ENCODE assay signal across 24 cellular contexts in the genomic region with DNA sequence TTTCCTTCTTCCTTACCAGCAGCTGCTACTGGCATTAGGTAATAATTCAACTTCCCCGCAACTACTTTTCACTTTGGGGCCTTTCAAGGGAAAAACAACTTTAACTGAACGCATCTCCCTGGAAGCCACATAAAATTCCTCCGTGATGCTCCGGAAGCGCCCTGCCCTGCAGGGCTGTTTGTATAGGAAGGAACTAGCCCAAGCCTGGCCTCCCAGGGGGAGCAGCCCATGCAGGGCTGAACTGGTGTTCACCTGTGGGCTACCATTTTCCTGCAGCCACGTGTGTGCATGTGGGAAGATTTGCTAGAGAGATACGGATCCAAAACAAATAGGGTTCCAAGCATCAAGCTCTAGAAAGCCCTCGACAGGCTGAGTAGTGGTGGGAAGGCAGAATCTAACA. TPM values are rescaled to one million over a fixed set of nuclear protein-coding genes. Genes with fewer than 3 reads are reported as not detected.
"Had no signal": no experiment of that assay in that cellular context is flagged by ENCODE, and none has a peak within 500 bp of the region (broad histone marks: within the 10 kb centered on the region; RNA-seq: fewer than 3 reads in every experiment).

No MANE protein-coding gene starts in this region.

- FAIRE-seq: K562, TTC549 had no signal

- H3K36me3 Mint-ChIP-seq: activated CD4-positive, alpha-beta memory T cell treated with anti-CD3 and anti-CD28 coated beads for 36 hours; activated naive CD4-positive, alpha-beta T cell treated with anti-CD3 and anti-CD28 coated beads, Interleukin-2, amount 50 U/mL, for 72 hours; brain had no signal

- DNase-seq: activated B cell treated with CpG ODN at 0.5 μM for 24 hours; activated CD4-positive, alpha-beta memory T cell treated with anti-CD3 and anti-CD28 coated beads for 36 hours; activated CD4-positive, alpha-beta T cell treated with anti-CD3 and anti-CD28 coated beads, Interleukin-2, amount 10 ng/mL, durations not matched to agents 7 days and 5 days; activated CD8-positive, alpha-beta memory T cell treated with anti-CD3 and anti-CD28 coated beads for 24 hours; activated effector memory CD4-positive, alpha-beta T cell treated with anti-CD3 and anti-CD28 coated beads, Interleukin-2, amount 50 U/mL, for 16 hours; activated naive CD4-positive, alpha-beta T cell treated with Interleukin-2 at 50 U/mL for 16 hours; activated naive CD8-positive, alpha-beta T cell treated with anti-CD3 and anti-CD28 coated beads, Interleukin-2, amount 50 U/mL, for 24 hours; activated T-cell treated with anti-CD3 and anti-CD28 coated beads, Interleukin-2, amount 50 U/mL, for 4 hours; amniotic stem cell; Kasumi-1; NCI-H1105 treated with DMSO at 0.1 percent for 48 hours; NCI-H146; NCI-H187 treated with DMSO at 0.1 percent for 48 hours; NCI-H2081 treated with DMSO at 0.1 percent for 48 hours; NCI-H446; NCI-H524; SHP77 treated with DMSO at 0.1 percent for 48 hours; T-helper 17 cell; T-helper 9 cell had no signal

- H3K4me3 Mint-ChIP-seq: activated B cell treated with CpG ODN at 0.5 μM for 24 hours; activated CD4-positive, alpha-beta memory T cell treated with anti-CD3 and anti-CD28 coated beads for 36 hours; activated CD4-positive, alpha-beta T cell treated with anti-CD3 and anti-CD28 coated beads, Interleukin-2, amount 10 ng/mL, durations not matched to agents 7 days and 5 days; activated naive CD8-positive, alpha-beta T cell treated with anti-CD3 and anti-CD28 coated beads, Interleukin-2, amount 50 U/mL, for 24 hours; activated T-cell treated with anti-CD3 and anti-CD28 coated beads, Interleukin-2, amount 50 U/mL, for 4 hours; brain; T-helper 17 cell had no signal

- H3K9me3 ChIP-seq: ascending aorta had no signal

- H3K27ac ChIP-seq: ascending aorta had no signal

- H3K4me3 ChIP-seq: ascending aorta, K562 had no signal

- H3K4me1 Mint-ChIP-seq: activated B cell treated with CpG ODN at 0.5 μM for 24 hours; activated CD4-positive, alpha-beta T cell treated with anti-CD3 and anti-CD28 coated beads, Interleukin-2, amount 10 ng/mL, durations not matched to agents 7 days and 5 days; activated naive CD8-positive, alpha-beta T cell treated with anti-CD3 and anti-CD28 coated beads, Interleukin-2, amount 50 U/mL, for 24 hours; brain had no signal

- H3K9me3 Mint-ChIP-seq: activated B cell treated with CpG ODN at 0.5 μM for 24 hours; activated CD4-positive, alpha-beta memory T cell treated with anti-CD3 and anti-CD28 coated beads for 36 hours; activated CD4-positive, alpha-beta T cell treated with anti-CD3 and anti-CD28 coated beads, Interleukin-2, amount 10 ng/mL, durations not matched to agents 7 days and 5 days; activated naive CD4-positive, alpha-beta T cell treated with anti-CD3 and anti-CD28 coated beads, Interleukin-2, amount 50 U/mL, for 72 hours; activated naive CD8-positive, alpha-beta T cell treated with anti-CD3 and anti-CD28 coated beads, Interleukin-2, amount 50 U/mL, for 24 hours; activated T-cell treated with anti-CD3 and anti-CD28 coated beads, Interleukin-2, amount 50 U/mL, for 4 hours; brain had no signal

- H3K36me3 ChIP-seq: ascending aorta had no signal

- H3K27me3 ChIP-seq: ascending aorta had no signal

- H3K4me1 ChIP-seq: ascending aorta had no signal

- H3K27me3 Mint-ChIP-seq: activated B cell treated with CpG ODN at 0.5 μM for 24 hours; activated CD4-positive, alpha-beta memory T cell treated with anti-CD3 and anti-CD28 coated beads for 36 hours; activated CD4-positive, alpha-beta T cell treated with anti-CD3 and anti-CD28 coated beads, Interleukin-2, amount 10 ng/mL, durations not matched to agents 7 days and 5 days; activated naive CD8-positive, alpha-beta T cell treated with anti-CD3 and anti-CD28 coated beads, Interleukin-2, amount 50 U/mL, for 24 hours had no signal

- H3K27ac Mint-ChIP-seq: activated B cell treated with CpG ODN at 0.5 μM for 24 hours; activated CD4-positive, alpha-beta memory T cell treated with anti-CD3 and anti-CD28 coated beads for 36 hours; activated CD4-positive, alpha-beta T cell treated with anti-CD3 and anti-CD28 coated beads, Interleukin-2, amount 10 ng/mL, durations not matched to agents 7 days and 5 days; activated naive CD4-positive, alpha-beta T cell treated with anti-CD3 and anti-CD28 coated beads, Interleukin-2, amount 50 U/mL, for 72 hours; activated naive CD8-positive, alpha-beta T cell treated with anti-CD3 and anti-CD28 coated beads, Interleukin-2, amount 50 U/mL, for 24 hours; brain; T-helper 17 cell had no signal

RNA-seq across cellular contexts. Expression of gene CLDN14, which starts 14.4 kb away (rescaled TPM):
- total RNA-seq: activated CD4-positive, alpha-beta memory T cell treated with anti-CD3 and anti-CD28 coated beads for 36 hours; activated CD4-positive, alpha-beta T cell treated with anti-CD3 and anti-CD28 coated beads, Interleukin-2, amount 10 ng/mL, durations not matched to agents 7 days and 5 days; activated naive CD4-positive, alpha-beta T cell treated with anti-CD3 and anti-CD28 coated beads, Interleukin-2, amount 50 U/mL, for 72 hours; activated T-cell treated with anti-CD3 and anti-CD28 coated beads, Interleukin-2, amount 50 U/mL, for 4 hours; ascending aorta; K562; T-helper 17 cell had no signal
- polyA plus RNA-seq: K562 had no signal
